ENCODE assay signal across 25 cellular contexts in the genomic region with DNA sequence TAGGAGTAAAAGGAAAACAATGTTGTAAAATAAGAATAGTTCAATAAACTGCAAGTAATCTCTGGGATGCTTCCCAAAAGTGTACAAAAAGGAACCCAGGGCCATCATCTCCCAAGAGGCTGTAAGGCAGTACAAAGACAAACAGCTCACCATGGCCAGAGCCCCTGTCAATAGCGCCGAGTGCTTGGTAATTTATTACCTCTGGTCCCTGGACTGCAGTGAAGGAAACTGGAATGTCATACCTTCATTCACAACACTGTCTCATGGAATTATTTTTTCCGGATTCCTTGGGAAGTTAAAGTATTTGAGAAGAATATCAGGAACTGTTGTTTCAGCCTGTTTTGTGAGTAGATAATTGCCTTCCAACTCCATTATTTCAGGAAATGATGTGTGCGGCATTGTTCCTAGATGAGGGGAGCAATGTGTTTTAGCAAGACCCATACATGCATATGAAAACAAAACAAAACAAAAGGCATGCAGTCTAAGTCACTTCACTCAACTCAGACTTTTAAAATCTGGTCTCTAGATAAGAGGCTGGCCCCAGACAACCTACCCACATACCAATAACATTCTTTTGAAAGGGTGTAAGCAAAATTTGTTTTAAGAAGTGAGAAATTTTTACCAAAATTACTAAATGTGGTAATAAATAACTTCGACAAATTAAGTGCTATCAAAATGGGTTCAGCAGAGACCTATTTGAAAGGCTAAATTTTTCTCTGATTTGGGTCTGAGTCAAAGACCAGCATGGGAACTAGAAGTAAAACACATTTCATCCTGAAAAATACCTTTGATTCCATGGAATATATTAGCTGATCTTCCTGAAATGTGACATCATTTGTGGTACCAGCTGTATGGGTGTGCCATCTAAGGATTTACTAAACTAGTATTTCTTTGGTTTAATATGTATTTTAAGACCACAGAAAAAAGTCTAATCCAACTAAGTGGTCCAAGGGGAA.
DNase-seq lines count a peak whose midpoint lies in the region; ATAC-seq and TF ChIP-seq lines count a peak whose summit lies in the region.
"Had no signal": no experiment of that assay in that cellular context is flagged by ENCODE, and none has a peak within 500 bp of the region (broad histone marks: within the 10 kb centered on the region; RNA-seq: fewer than 3 reads in every experiment).

No MANE protein-coding gene starts in this region.

- no peak for TF ChIP-seq POLR2A in gastrocnemius medialis (IDR thresholded peaks at IDR 0.05)

- intact Hi-C loops in right cardiac atrium (cut with DNase I) (no loop called here), gastrocnemius medialis (cut with DNase I; ENCODE audit: low total_unique reads) (no loop called here)

- 53% methylated on average over 5 of the region's 5 CpGs for WGBS in right cardiac atrium

- DNase-seq in cardiac muscle cell (ENCODE audit: low read depth in 1 of 2, low spot score in 1 of 2) (peak in 1 of 2 donors; percentile 70), right atrium auricular region (ENCODE audit: low spot score) (no peak), astrocyte of the hippocampus (ENCODE audit: low read depth, low spot score) (peak; percentile 54), right cardiac atrium (no peak), gastrocnemius medialis (no peak), NCI-H446 treated with DMSO at 0.1 percent for 48 hours (lab: John Stamatoyannopoulos, UW) (no peak), OCI-M2 (lab: John Stamatoyannopoulos, UW; ENCODE audit: unreplicated experiment) (no peak)
- DNase-seq: 8988T; activated CD4-positive, alpha-beta memory T cell treated with anti-CD3 and anti-CD28 coated beads for 36 hours; activated CD8-positive, alpha-beta memory T cell treated with anti-CD3 and anti-CD28 coated beads, Interleukin-2, amount 50 U/mL, for 48 hours; activated naive CD4-positive, alpha-beta T cell treated with anti-CD3 and anti-CD28 coated beads, Interleukin-2, amount 10 ng/mL, durations not matched to agents 7 days and 5 days; amniotic stem cell; CD4-positive, CD25-positive, alpha-beta regulatory T cell; cortex of kidney; endodermal cell; esophagus squamous epithelium; NCI-H1105; NCI-H187 treated with DMSO at 0.1 percent for 48 hours; NCI-H2227 treated with DMSO at 0.1 percent for 48 hours; stimulated activated naive CD8-positive, alpha-beta T cell treated with anti-CD3 and anti-CD28 coated beads, Interleukin-15, Interleukin-2, amounts not matched to agents 100 U/mL and 50 U/mL, for 24 hours; uterus had no signal

- no peaks in the 10 kb centered on the region for H3K36me3 ChIP-seq in cardiac muscle cell
- no peaks in the 10 kb centered on the region for H3K36me3 ChIP-seq in right atrium auricular region
- no peaks in the 10 kb centered on the region for H3K36me3 ChIP-seq in gastrocnemius medialis
- H3K36me3 ChIP-seq: esophagus squamous epithelium, SJSA1, thoracic aorta, uterus had no signal

- H3K4me1 ChIP-seq in cardiac muscle cell (ENCODE audit: low read depth): no peaks in the 10 kb centered on the region
- H3K4me1 ChIP-seq in right atrium auricular region: no peaks in the 10 kb centered on the region
- peaks cover 4% of the 10 kb centered on the region for H3K4me1 ChIP-seq in right cardiac atrium (ENCODE audit: control insufficient read depth, insufficient read depth, low read length)
- H3K4me1 ChIP-seq in gastrocnemius medialis: no peaks in the 10 kb centered on the region
- H3K4me1 ChIP-seq: uterus had no signal

- H3K27ac ChIP-seq in cardiac muscle cell: peak overlapping the region; percentile 10
- H3K27ac ChIP-seq in right atrium auricular region: peak overlapping the region in 1 of 2 donors; percentile 6
- no peak overlapping the region for H3K27ac ChIP-seq in right cardiac atrium (ENCODE audit: low read length)
- no peak overlapping the region for H3K27ac ChIP-seq in gastrocnemius medialis
- H3K27ac ChIP-seq: esophagus squamous epithelium, SJSA1, thoracic aorta, uterus had no signal

- TF ChIP-seq CTCF in cardiac muscle cell (IDR thresholded peaks at IDR 0.05; ENCODE audit: low read depth, low read length) (no peak), right atrium auricular region (IDR thresholded peaks at IDR 0.05) (no peak), gastrocnemius medialis (IDR thresholded peaks at IDR 0.05 in 4 of 5, conservative IDR thresholded peaks at IDR 0.05 in 1 of 5) (no peak)

- H3K9me3 ChIP-seq in cardiac muscle cell (ENCODE audit: low read depth) (no peaks in the 10 kb centered on the region), right atrium auricular region (no peaks in the 10 kb centered on the region), right cardiac atrium (ENCODE audit: control insufficient read depth, low read length) (no peaks in the 10 kb centered on the region), gastrocnemius medialis (no peaks in the 10 kb centered on the region)
- H3K9me3 ChIP-seq: esophagus squamous epithelium, SJSA1, thoracic aorta, uterus had no signal

- H3K27me3 ChIP-seq in cardiac muscle cell (no peaks in the 10 kb centered on the region), right atrium auricular region (no peaks in the 10 kb centered on the region), right cardiac atrium (ENCODE audit: control insufficient read depth, insufficient read depth) (no peaks in the 10 kb centered on the region), gastrocnemius medialis (no peaks in the 10 kb centered on the region)
- H3K27me3 ChIP-seq: esophagus squamous epithelium, SJSA1, uterus had no signal

- H3K4me3 ChIP-seq in cardiac muscle cell: no peak overlapping the region
- no peak overlapping the region for H3K4me3 ChIP-seq in right atrium auricular region
- H3K4me3 ChIP-seq in right cardiac atrium (ENCODE audit: low read length): no peak overlapping the region
- H3K4me3 ChIP-seq in gastrocnemius medialis: no peak overlapping the region
- H3K4me3 ChIP-seq: esophagus squamous epithelium, SJSA1, thoracic aorta, uterus had no signal

- ATAC-seq in right cardiac atrium: peak; percentile 75 to 78
- peak; percentile 30 to 36 for ATAC-seq in gastrocnemius medialis
- no peak for ATAC-seq in HG03175 (IDR thresholded peaks at IDR 0.05; ENCODE audit: unreplicated experiment)
- ATAC-seq: activated CD4-positive, CD25-positive, alpha-beta regulatory T cell treated with anti-CD3 and anti-CD28 coated beads, Interleukin-2, amount 50 U/mL, for 24 hours; stimulated activated naive CD8-positive, alpha-beta T cell treated with anti-CD3 and anti-CD28 coated beads, Interleukin-15, Interleukin-2, amounts not matched to agents 100 U/mL and 50 U/mL, for 24 hours had no signal

- in situ Hi-C loops in gastrocnemius medialis (cut with MboI; ENCODE audit: low sequenced_read_pairs in 4 of 4): loop anchor here in 3 of 4 donors (10.0 to 25.0 kb wide), 2 partner anchors 276 to 288 kb away; a partner anchor contains a TSS
